In the genomic region with DNA sequence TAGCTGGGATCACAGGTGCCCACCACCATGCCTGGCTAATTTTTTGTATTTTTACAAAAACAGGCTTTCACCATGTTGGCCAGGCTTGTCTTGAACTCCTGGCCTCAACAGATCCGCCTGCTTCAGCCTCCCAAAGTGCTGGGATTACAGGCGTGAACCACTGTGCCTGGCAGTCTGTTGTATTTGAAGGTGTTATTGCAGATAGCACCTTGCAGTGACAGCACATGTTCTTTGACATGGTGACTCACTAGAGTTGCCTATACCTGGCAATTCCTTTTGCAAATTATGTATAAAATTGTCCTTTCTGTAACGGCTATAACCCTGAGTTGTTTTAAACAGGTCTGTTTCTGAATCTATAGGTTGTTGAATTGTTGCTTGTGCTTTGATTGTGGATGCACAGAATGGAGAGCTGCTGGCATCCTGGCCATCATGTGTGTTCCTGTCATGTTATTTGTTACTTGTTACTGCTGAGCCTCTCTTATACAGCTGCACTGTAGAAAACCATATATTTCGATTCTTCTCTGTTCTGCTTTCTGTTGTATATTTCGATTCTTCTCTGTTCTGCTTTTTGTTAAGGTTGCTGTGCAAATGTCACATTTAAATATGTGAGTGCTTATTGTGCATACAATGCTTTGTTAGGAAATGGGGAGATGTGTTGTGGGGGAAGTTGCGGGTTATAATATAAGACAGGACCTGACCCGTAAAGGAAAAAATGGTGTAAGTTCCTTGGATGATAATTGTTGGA, we compare ENCODE assay signal across 8 cellular contexts. TPM values are rescaled to one million over a fixed set of nuclear protein-coding genes. Genes with fewer than 3 reads are reported as not detected.
DNase-seq lines count a peak whose midpoint lies in the region; ATAC-seq, FAIRE-seq and TF ChIP-seq lines count a peak whose summit lies in the region.

No MANE protein-coding gene starts in this region.

- H3K27me3 ChIP-seq in DOHH2 (ENCODE audit: control insufficient read depth, low read length) (no peaks in the 10 kb centered on the region), vagina (no peaks in the 10 kb centered on the region)

- peaks cover 10% of the 10 kb centered on the region; the same call in 1 of the 2 replicates for H3F3A ChIP-seq in DOHH2 (ENCODE audit: control insufficient read depth, insufficient read depth)

- H3K9me3 ChIP-seq in DOHH2 (ENCODE audit: control insufficient read depth, insufficient read depth, low read length) (no peaks in the 10 kb centered on the region), vagina (no peaks in the 10 kb centered on the region)

- FAIRE-seq in HTR-8/SVneo (lab: Jason Lieb, UNC), result peak; percentile 59

- H3K27ac ChIP-seq in DOHH2 (ENCODE audit: low read depth, low read length) (peak overlapping the region; percentile 62), vagina (no peak overlapping the region)

- intact Hi-C loops in vagina (cut with DNase I), result no loop called here

- TF ChIP-seq CTCF in DOHH2 (IDR thresholded peaks at IDR 0.05; ENCODE audit: low read depth, low read length, poor library complexity, severe bottlenecking), result no peak
- no peak for TF ChIP-seq CTCF in vagina (IDR thresholded peaks at IDR 0.05)

- peak overlapping the region; percentile 50 for H3K4me3 ChIP-seq in DOHH2 (ENCODE audit: low read length)
- H3K4me3 ChIP-seq in vagina, result no peak overlapping the region

- ATAC-seq in GM21367 (IDR thresholded peaks at IDR 0.05; ENCODE audit: unreplicated experiment), result peak; percentile 82
- ATAC-seq in HG02981 (IDR thresholded peaks at IDR 0.05; ENCODE audit: unreplicated experiment), result no peak

- no peak for TF ChIP-seq POLR2A in vagina (IDR thresholded peaks at IDR 0.05)

- peaks cover 98% of the 10 kb centered on the region for H3K79me2 ChIP-seq in DOHH2 (ENCODE audit: control insufficient read depth, low read length)

- peaks cover 18% of the 10 kb centered on the region for H4K20me1 ChIP-seq in DOHH2 (ENCODE audit: control insufficient read depth, insufficient read depth, low read depth, low read length)

- no peaks in the 10 kb centered on the region for H3K9me2 ChIP-seq in DOHH2 (replicated peaks; ENCODE audit: control insufficient read depth, low read length)

- DNase-seq in HTR-8/SVneo (ENCODE audit: insufficient read length, low spot score) (no peak), dermis blood vessel endothelial cell (peak; percentile 2), NCI-H2107 (lab: John Stamatoyannopoulos, UW) (no peak), vagina (ENCODE audit: extremely low spot score in 2 of 2) (no peak)
- no peak for DNase-seq in stimulated activated CD4-positive, alpha-beta T cell treated with anti-CD3 and anti-CD28 coated beads, Interleukin-4, amount 100 ng/mL, for 1 hour

- peak overlapping the region; percentile 65 for H3K4me2 ChIP-seq in DOHH2 (ENCODE audit: low read length)

- H3K36me3 ChIP-seq in DOHH2 (ENCODE audit: control insufficient read depth, low read length) (peaks cover 83% of the 10 kb centered on the region), vagina (peaks cover 0 to 3% of the 10 kb centered on the region in 2 donors)

- H3K4me1 ChIP-seq in DOHH2 (ENCODE audit: control insufficient read depth, low read length), result peaks cover 58% of the 10 kb centered on the region
- peaks cover 56% of the 10 kb centered on the region for H3K4me1 ChIP-seq in vagina

RNA-seq across cellular contexts. Expression of gene OGT, which starts 8.1 kb away (rescaled TPM):
- 92.8 and 149 TPM in 2 replicates for total RNA-seq in dermis blood vessel endothelial cell
- total RNA-seq in vagina, result 173 TPM

RNA-seq across cellular contexts. Expression of gene GCNA, which starts 37.3 kb away (rescaled TPM):
- 1.6 and 3.2 TPM in 2 replicates for total RNA-seq in dermis blood vessel endothelial cell
- total RNA-seq in vagina, result 9.1 TPM
